11 cellular contexts compared by ENCODE assay signal in genomic region chr9:37030591-37030939, GRCh38. TPM values are rescaled to one million over a fixed set of nuclear protein-coding genes. Genes with fewer than 3 reads are reported as not detected.
DNase-seq lines count a peak whose midpoint lies in the region; ATAC-seq, FAIRE-seq and TF ChIP-seq lines count a peak whose summit lies in the region.
"Had no signal": no experiment of that assay in that cellular context is flagged by ENCODE, and none has a peak within 500 bp of the region (broad histone marks: within the 10 kb centered on the region; RNA-seq: fewer than 3 reads in every experiment).

No MANE protein-coding gene starts in this region.

- no peaks in the 10 kb centered on the region for H3K9me3 Mint-ChIP-seq in activated naive CD8-positive, alpha-beta T cell treated with anti-CD3 and anti-CD28 coated beads, Interleukin-2, amount 10 ng/mL, durations not matched to agents 7 days and 5 days

- ATAC-seq in HG03196 (IDR thresholded peaks at IDR 0.05; ENCODE audit: unreplicated experiment) (peak; percentile 16), HG03521 (IDR thresholded peaks at IDR 0.05; ENCODE audit: unreplicated experiment) (no peak), left lung (no peak)
- ATAC-seq in activated naive CD8-positive, alpha-beta T cell treated with anti-CD3 and anti-CD28 coated beads, Interleukin-2, amount 10 ng/mL, durations not matched to agents 7 days and 5 days (ENCODE audit: low read depth), result no peak

- peaks cover 34% of the 10 kb centered on the region for H3K4me1 Mint-ChIP-seq in activated naive CD8-positive, alpha-beta T cell treated with anti-CD3 and anti-CD28 coated beads, Interleukin-2, amount 10 ng/mL, durations not matched to agents 7 days and 5 days

- no peak overlapping the region for H3K4me3 ChIP-seq in left lung
- H3K4me3 ChIP-seq: SK-N-MC had no signal

- H3K27ac ChIP-seq in left lung, result no peak overlapping the region
- H3K27ac ChIP-seq: SK-N-MC had no signal

- no peaks in the 10 kb centered on the region for H3K36me3 Mint-ChIP-seq in activated naive CD8-positive, alpha-beta T cell treated with anti-CD3 and anti-CD28 coated beads, Interleukin-2, amount 10 ng/mL, durations not matched to agents 7 days and 5 days

- H3K4me3 Mint-ChIP-seq in activated naive CD8-positive, alpha-beta T cell treated with anti-CD3 and anti-CD28 coated beads, Interleukin-2, amount 10 ng/mL, durations not matched to agents 7 days and 5 days, result peak overlapping the region; percentile 56

- H3K36me3 ChIP-seq in left lung, result no peaks in the 10 kb centered on the region

- FAIRE-seq in GM12891 (lab: Jason Lieb, UNC) (peak; percentile 95), GM12892 (lab: Jason Lieb, UNC) (no peak)

- in situ Hi-C loops in ACHN (cut with HindIII; ENCODE audit: low pct_ligation_motif_present, low pct_unique_long_range_greater_than_20kb, low sequenced_read_pairs), result no loop called here

- peaks cover 91% of the 10 kb centered on the region for H3K27me3 Mint-ChIP-seq in activated naive CD8-positive, alpha-beta T cell treated with anti-CD3 and anti-CD28 coated beads, Interleukin-2, amount 10 ng/mL, durations not matched to agents 7 days and 5 days

- no peak overlapping the region for H3K27ac Mint-ChIP-seq in activated naive CD8-positive, alpha-beta T cell treated with anti-CD3 and anti-CD28 coated beads, Interleukin-2, amount 10 ng/mL, durations not matched to agents 7 days and 5 days

- H3K4me1 ChIP-seq in left lung, result peaks cover 23 to 46% of the 10 kb centered on the region in 2 donors

- intact Hi-C loops in left lung (cut with DNase I), result no loop called here

- peak; percentile 44; the same call in 1 of the 2 replicates for TF ChIP-seq POLR2A in GM12891 (IDR thresholded peaks at IDR 0.05; ENCODE audit: low read depth, low read length)
- TF ChIP-seq POLR2A in GM12892 (IDR thresholded peaks at IDR 0.05; ENCODE audit: low read depth, low read length), result no peak; the same call in 1 of the 2 replicates

- H3K27me3 ChIP-seq in left lung, result peaks cover 97 to 100% of the 10 kb centered on the region in 2 donors

- DNase-seq in ACHN (peak; percentile 8), GM12891 (ENCODE audit: insufficient read length, low spot score) (no peak), GM12892 (ENCODE audit: insufficient read length) (no peak), left lung (no peak), hippocampal formation (lab: John Stamatoyannopoulos, UW) (no peak)
- DNase-seq in activated naive CD8-positive, alpha-beta T cell treated with anti-CD3 and anti-CD28 coated beads, Interleukin-2, amount 10 ng/mL, durations not matched to agents 7 days and 5 days, result no peak
- DNase-seq: anterior cingulate cortex had no signal

- no peaks in the 10 kb centered on the region for H3K9me3 ChIP-seq in left lung

- TF ChIP-seq CTCF in left lung (IDR thresholded peaks at IDR 0.05), result no peak

- POLR2A ChIA-PET in activated naive CD8-positive, alpha-beta T cell treated with anti-CD3 and anti-CD28 coated beads, Interleukin-2, amount 10 ng/mL, durations not matched to agents 7 days and 5 days (lab: Charles Lee), result no interaction called here

TF ChIP-seq in GM12891, 5 proteins besides CTCF, POLR2A, EP300 and RAD21:
- TF ChIP-seq TAF1 (IDR thresholded peaks at IDR 0.05; ENCODE audit: low read depth, low read length) (no peak; the same call in 1 of the 2 replicates), POU2F2 (IDR thresholded peaks at IDR 0.05; ENCODE audit: low read depth, low read length) (peak; percentile 26; the same call in 1 of the 2 replicates), SPI1 (IDR thresholded peaks at IDR 0.05; ENCODE audit: low read depth, low read length) (peak; percentile 43; the same call in 1 of the 2 replicates)

RNA-seq across cellular contexts. Expression of gene PAX5, which starts 3.5 kb away (rescaled TPM):
- 43.1 TPM for polyA plus RNA-seq in GM12891 (2012; ENCODE audit: low read depth, missing spikeins)
- 1 to 10 TPM in 1 of 2 experiments, under 1 TPM in 1; 0.89 to 1.1 TPM for total RNA-seq in activated naive CD8-positive, alpha-beta T cell treated with anti-CD3 and anti-CD28 coated beads, Interleukin-2, amount 10 ng/mL, durations not matched to agents 7 days and 5 days
- polyA plus RNA-seq in GM12892 (2012; ENCODE audit: missing spikeins), result 33.5 TPM
- total RNA-seq in left lung, result under 1 TPM; 0.03 to 0.65 TPM
- polyA plus RNA-seq: BJ had no signal
